In genomic region chr17:20010099-20010863, GRCh38 we compare ENCODE assay signal across 1 cellular context.
TF ChIP-seq lines count a peak whose summit lies in the region.

No MANE protein-coding gene starts in this region.

TF ChIP-seq in HepG2, 621 proteins besides CTCF, POLR2A, EP300 and RAD21 (continued from another document):
- TF ChIP-seq, protein P1, sequence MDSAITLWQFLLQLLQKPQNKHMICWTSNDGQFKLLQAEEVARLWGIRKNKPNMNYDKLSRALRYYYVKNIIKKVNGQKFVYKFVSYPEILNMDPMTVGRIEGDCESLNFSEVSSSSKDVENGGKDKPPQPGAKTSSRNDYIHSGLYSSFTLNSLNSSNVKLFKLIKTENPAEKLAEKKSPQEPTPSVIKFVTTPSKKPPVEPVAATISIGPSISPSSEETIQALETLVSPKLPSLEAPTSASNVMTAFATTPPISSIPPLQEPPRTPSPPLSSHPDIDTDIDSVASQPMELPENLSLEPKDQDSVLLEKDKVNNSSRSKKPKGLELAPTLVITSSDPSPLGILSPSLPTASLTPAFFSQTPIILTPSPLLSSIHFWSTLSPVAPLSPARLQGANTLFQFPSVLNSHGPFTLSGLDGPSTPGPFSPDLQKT (CRISPR knock-in tag; IDR thresholded peaks at IDR 0.05; ENCODE audit: borderline replicate concordance), result no peak
